Comparison of ENCODE assay signal across 8 cellular contexts in genomic region chr22:21587803-21588611, GRCh38. TPM values are rescaled to one million over a fixed set of nuclear protein-coding genes. Genes with fewer than 3 reads are reported as not detected.
DNase-seq lines count a peak whose midpoint lies in the region; ATAC-seq and TF ChIP-seq lines count a peak whose summit lies in the region.

No MANE protein-coding gene starts in this region.

- no peak for TF ChIP-seq CTCF in GM10266 (IDR thresholded peaks at IDR 0.05; ENCODE audit: control insufficient read depth, insufficient read depth, low read depth, missing control alignments)
- no peak for TF ChIP-seq CTCF in MM.1S (IDR thresholded peaks at IDR 0.05; ENCODE audit: low read length)
- TF ChIP-seq CTCF in spleen (IDR thresholded peaks at IDR 0.05 in 8 of 11, conservative IDR thresholded peaks at IDR 0.05 in 3 of 11), result no peak

- H3K27me3 ChIP-seq in MM.1S (replicated peaks; ENCODE audit: insufficient read depth, low read length) (no peaks in the 10 kb centered on the region), spleen (replicated peaks in 1 of 7) (no peaks in the 10 kb centered on the region)

- peak; percentile 78 for DNase-seq in GM10266 (ENCODE audit: extremely low spot score)
- peak; percentile 77 for DNase-seq in MM.1S
- DNase-seq in astrocyte of the hippocampus (ENCODE audit: low read depth, low spot score), result peak; percentile 32
- no peak for DNase-seq in spleen
- DNase-seq in dermis blood vessel endothelial cell, result no peak
- no peak for DNase-seq in NCI-H748 (lab: John Stamatoyannopoulos, UW; ENCODE audit: unreplicated experiment)
- no peak for DNase-seq in NCI-H69 (lab: John Stamatoyannopoulos, UW)

- peaks cover 93% of the 10 kb centered on the region for H3K79me2 ChIP-seq in MM.1S (ENCODE audit: low read length)

- no peak for TF ChIP-seq POLR2A in spleen (IDR thresholded peaks at IDR 0.05)

- 40 to 51% (median 47%) methylated on average over 4 of the region's 4 CpGs for WGBS in spleen, 5 donors

- intact Hi-C loops in spleen (cut with DNase I; ENCODE audit: low total_unique reads), result no loop called here

- H2AFZ ChIP-seq in MM.1S (ENCODE audit: low read length), result no peak overlapping the region

- H3K9me2 ChIP-seq in MM.1S (replicated peaks; ENCODE audit: insufficient read depth, low read length), result no peaks in the 10 kb centered on the region

- H3K4me2 ChIP-seq in MM.1S (ENCODE audit: low read depth, low read length), result peak overlapping the region; percentile 19; the same call in 1 of the 2 replicates

- no peak overlapping the region for H3K9ac ChIP-seq in MM.1S (ENCODE audit: low read length)

- H3K4me1 ChIP-seq in MM.1S (ENCODE audit: low read length) (peaks cover 19% of the 10 kb centered on the region), spleen (peaks cover 27 to 98% (median 75%) of the 10 kb centered on the region in 6 donors)

- peaks cover 62% of the 10 kb centered on the region for H4K20me1 ChIP-seq in MM.1S (ENCODE audit: insufficient read depth, low read length)

- peaks cover 13% of the 10 kb centered on the region for H3F3A ChIP-seq in MM.1S (ENCODE audit: insufficient read depth, low read length)

- peak; percentile 83 for ATAC-seq in GM21619 (IDR thresholded peaks at IDR 0.05; ENCODE audit: unreplicated experiment)

- H3K4me3 ChIP-seq in MM.1S (ENCODE audit: low read length) (no peak overlapping the region), spleen (no peak overlapping the region)

- H3K27ac ChIP-seq in MM.1S (ENCODE audit: low read length) (peak overlapping the region; percentile 56; the same call in 1 of the 2 replicates), spleen (peak overlapping the region in 5 of 8 donors; percentile 34 to 50 (median 44))

- H3K36me3 ChIP-seq in MM.1S (replicated peaks; ENCODE audit: insufficient read depth, low read length) (0 out of 2 replicates have a peak, but pooled peaks cover 3% of the 10 kb centered on the region), spleen (peaks cover 0 to 47% (median 3%) of the 10 kb centered on the region in 6 donors)

- H3K9me3 ChIP-seq in MM.1S (replicated peaks; ENCODE audit: insufficient read depth, low read length), result no peaks in the 10 kb centered on the region
- no peaks in the 10 kb centered on the region for H3K9me3 ChIP-seq in spleen

RNA-seq across cellular contexts. Expression of gene UBE2L3, which starts 20.5 kb away (rescaled TPM):
- total RNA-seq in spleen, result 10 to 100 TPM; 36.8 to 69.3 (median 44.3) TPM
- polyA plus RNA-seq in spleen, result 10 to 100 TPM; 36.2 to 55.6 (median 46.2) TPM
- 33.5 and 50.3 TPM in 2 replicates for total RNA-seq in dermis blood vessel endothelial cell

RNA-seq across cellular contexts. Expression of gene RIMBP3C, which starts 36.7 kb away (rescaled TPM):
- total RNA-seq in spleen, result 1 to 10 TPM in 2 of 7 donors, under 1 TPM in 3, not detected in 2; 0.34 to 2.0 (median 0.83) TPM
- polyA plus RNA-seq in spleen, result under 1 TPM; 0.03 to 0.19 (median 0.13) TPM
- total RNA-seq in dermis blood vessel endothelial cell, result 0.09 and 0.17 TPM in 2 replicates

RNA-seq across cellular contexts. Expression of gene YDJC, which starts 41.8 kb away (rescaled TPM):
- 10 to 100 TPM; 19.0 to 35.0 (median 23.8) TPM for total RNA-seq in spleen
- polyA plus RNA-seq in spleen, result 10 to 100 TPM; 41.0 to 54.3 (median 44.6) TPM
- 21.3 and 25.0 TPM in 2 replicates for total RNA-seq in dermis blood vessel endothelial cell

RNA-seq across cellular contexts. Expression of gene CCDC116, which starts 44.6 kb away (rescaled TPM):
- total RNA-seq in spleen (under 1 TPM; 0.24 to 0.66 (median 0.51) TPM), dermis blood vessel endothelial cell (0.17 and 0.28 TPM in 2 replicates)
- under 1 TPM; 0.45 to 0.63 (median 0.47) TPM for polyA plus RNA-seq in spleen

RNA-seq across cellular contexts. Expression of gene SDF2L1, which starts 54.1 kb away (rescaled TPM):
- total RNA-seq in spleen (10 to 100 TPM; 27.9 to 51.9 (median 36.0) TPM), dermis blood vessel endothelial cell (31.1 and 35.3 TPM in 2 replicates)
- polyA plus RNA-seq in spleen, result 10 to 100 TPM; 16.6 to 43.9 (median 32.9) TPM

Comparison
In these comparisons a context has a peak if more than half of its experiments do, and no peak if none do; other contexts are left out.
1. DNase-seq: peak in GM10266 (single experiment), MM.1S (single experiment) and astrocyte of the hippocampus (single experiment); none in spleen (single experiment), dermis blood vessel endothelial cell (single experiment), NCI-H748 (single experiment) and NCI-H69 (single experiment).